In genomic region chr11:130070829-130071205, GRCh38 we compare ENCODE assay signal across 8 cellular contexts. TPM values are rescaled to one million over a fixed set of nuclear protein-coding genes. Genes with fewer than 3 reads are reported as not detected.
DNase-seq lines count a peak whose midpoint lies in the region; ATAC-seq and TF ChIP-seq lines count a peak whose summit lies in the region.

No MANE protein-coding gene starts in this region.

- no peak overlapping the region for H2BK120ac ChIP-seq in mesenchymal stem cell (ENCODE audit: low read depth, low read length)

- peaks cover 3% of the 10 kb centered on the region for H3K79me1 ChIP-seq in mesenchymal stem cell (replicated peaks; ENCODE audit: low read length, poor library complexity, severe bottlenecking)

- H3K23ac ChIP-seq in mesenchymal stem cell (ENCODE audit: low read length in 2 of 2), result no peak overlapping the region

- H2BK15ac ChIP-seq in mesenchymal stem cell (ENCODE audit: low read depth, poor library complexity, severe bottlenecking), result no peak overlapping the region

- H3K4ac ChIP-seq in mesenchymal stem cell (ENCODE audit: low read depth in 1 of 2, low read length in 2 of 2), result no peak overlapping the region

- H3K14ac ChIP-seq in mesenchymal stem cell (ENCODE audit: low read length in 2 of 2), result no peak overlapping the region

- no peak overlapping the region for H2BK12ac ChIP-seq in mesenchymal stem cell (ENCODE audit: low read length in 2 of 2)

- H3K36me3 ChIP-seq in OCI-LY1 (ENCODE audit: insufficient read depth, low read length) (no peaks in the 10 kb centered on the region; the same call in 1 of the 2 replicates), mesenchymal stem cell (ENCODE audit: control insufficient read depth in 1 of 2, insufficient read depth in 2 of 2, low read depth in 1 of 2, low read length in 2 of 2) (no peaks in the 10 kb centered on the region)

- ATAC-seq in HG02571 (IDR thresholded peaks at IDR 0.05; ENCODE audit: unreplicated experiment), result no peak

- no peak overlapping the region for H4K91ac ChIP-seq in mesenchymal stem cell (ENCODE audit: low read length)

- H3K36me3 Mint-ChIP-seq in dendritic cell treated with granulocyte-macrophage colony-stimulating factor and Interleukin-4, amounts not matched to agents 40 ng/mL and 50 ng/mL, for 4 days (ENCODE audit: low read depth), result peaks cover 25% of the 10 kb centered on the region

- H3K79me2 ChIP-seq in OCI-LY1 (ENCODE audit: insufficient read depth, low read length), result peaks cover 50% of the 10 kb centered on the region

- H3K4me1 ChIP-seq in OCI-LY1 (ENCODE audit: insufficient read depth, low read length, severe bottlenecking) (peaks cover 27% of the 10 kb centered on the region), mesenchymal stem cell (ENCODE audit: control insufficient read depth, insufficient read depth, low read depth, low read length) (peaks cover 11% of the 10 kb centered on the region)

- peak overlapping the region; percentile 63 for H3K9ac ChIP-seq in OCI-LY1 (ENCODE audit: low read length)
- H3K9ac ChIP-seq in mesenchymal stem cell (ENCODE audit: low read length), result peak overlapping the region; percentile 90

- H3K27me3 ChIP-seq in OCI-LY1 (ENCODE audit: insufficient read depth, low read length), result no peaks in the 10 kb centered on the region
- H3K27me3 ChIP-seq in mesenchymal stem cell (ENCODE audit: control insufficient read depth in 1 of 2, insufficient read depth in 1 of 2, low read length in 2 of 2), result no peaks in the 10 kb centered on the region

- peak overlapping the region; percentile 14 to 62 for H3K18ac ChIP-seq in mesenchymal stem cell (ENCODE audit: low read depth in 1 of 2, low read length in 2 of 2)

- peak; percentile 39 for DNase-seq in GM03348 (ENCODE audit: low spot score)
- peak; percentile 39 for DNase-seq in mesenchymal stem cell
- DNase-seq in 8988T, result no peak
- DNase-seq in NCI-H2196 (lab: John Stamatoyannopoulos, UW; ENCODE audit: unreplicated experiment), result no peak
- DNase-seq in NCI-H1930 (lab: John Stamatoyannopoulos, UW), result no peak

- no peak overlapping the region for H2BK5ac ChIP-seq in mesenchymal stem cell (ENCODE audit: low read depth, low read length, poor library complexity, severe bottlenecking)

- H3K27ac ChIP-seq in OCI-LY1 (ENCODE audit: low read depth, low read length, poor library complexity, severe bottlenecking) (peak overlapping the region; percentile 51), mesenchymal stem cell (ENCODE audit: low read length, poor library complexity, severe bottlenecking) (peak overlapping the region; percentile 45)

- no peaks in the 10 kb centered on the region for H3F3A ChIP-seq in OCI-LY1 (ENCODE audit: insufficient read depth, low read length)

- intact Hi-C loops in dendritic cell treated with granulocyte-macrophage colony-stimulating factor and Interleukin-4, amounts not matched to agents 40 ng/mL and 50 ng/mL, for 4 days (cut with micrococcal nuclease), result loop anchor here (5.0 kb wide), 1 partner anchor 51 kb away; no protein-coding TSS in a partner anchor

- peak overlapping the region; percentile 95 for H3K27ac Mint-ChIP-seq in dendritic cell treated with granulocyte-macrophage colony-stimulating factor and Interleukin-4, amounts not matched to agents 40 ng/mL and 50 ng/mL, for 4 days

- H3K4me1 Mint-ChIP-seq in dendritic cell treated with granulocyte-macrophage colony-stimulating factor and Interleukin-4, amounts not matched to agents 40 ng/mL and 50 ng/mL, for 4 days (ENCODE audit: low read depth), result peaks cover 43% of the 10 kb centered on the region

- H4K8ac ChIP-seq in mesenchymal stem cell (ENCODE audit: low read length), result no peak overlapping the region

- no peaks in the 10 kb centered on the region for H3K27me3 Mint-ChIP-seq in dendritic cell treated with granulocyte-macrophage colony-stimulating factor and Interleukin-4, amounts not matched to agents 40 ng/mL and 50 ng/mL, for 4 days

- no peaks in the 10 kb centered on the region for H3K9me2 ChIP-seq in OCI-LY1 (ENCODE audit: low read depth, low read length)

- H2AK5ac ChIP-seq in mesenchymal stem cell (ENCODE audit: low read length, severe bottlenecking), result no peak overlapping the region

- H3K4me3 ChIP-seq in OCI-LY1 (ENCODE audit: low read depth, low read length, poor library complexity, severe bottlenecking) (peak overlapping the region; percentile 71), mesenchymal stem cell (ENCODE audit: insufficient read depth in 1 of 2, low read depth in 1 of 2, low read length in 2 of 2) (peak overlapping the region; percentile 82 to 97)

- peak overlapping the region; percentile 92 for H3K4me2 ChIP-seq in OCI-LY1 (ENCODE audit: low read length)
- peak overlapping the region; percentile 88 for H3K4me2 ChIP-seq in mesenchymal stem cell (ENCODE audit: low read length, poor library complexity, severe bottlenecking)

- H2AFZ ChIP-seq in OCI-LY1 (ENCODE audit: low read length) (no peak overlapping the region), mesenchymal stem cell (ENCODE audit: low read depth, low read length) (peak overlapping the region; percentile 42)

- H3K4me3 Mint-ChIP-seq in dendritic cell treated with granulocyte-macrophage colony-stimulating factor and Interleukin-4, amounts not matched to agents 40 ng/mL and 50 ng/mL, for 4 days, result peak overlapping the region; percentile 79

- H3K9me3 ChIP-seq in OCI-LY1 (ENCODE audit: low read length) (no peaks in the 10 kb centered on the region), mesenchymal stem cell (ENCODE audit: control insufficient read depth, low read length) (no peaks in the 10 kb centered on the region)

- no peaks in the 10 kb centered on the region for H3K9me3 Mint-ChIP-seq in dendritic cell treated with granulocyte-macrophage colony-stimulating factor and Interleukin-4, amounts not matched to agents 40 ng/mL and 50 ng/mL, for 4 days

- WGBS in mesenchymal stem cell, result 0% methylated on average over 5 of the region's 24 CpGs

- no peak for TF ChIP-seq CTCF in OCI-LY1 (IDR thresholded peaks at IDR 0.05; ENCODE audit: low read length)

- no peaks in the 10 kb centered on the region for H4K20me1 ChIP-seq in OCI-LY1 (ENCODE audit: insufficient read depth, low read length)

RNA-seq across cellular contexts. Expression of gene APLP2, which starts 1.1 kb away (rescaled TPM):
- polyA plus RNA-seq in mesenchymal stem cell (2013, experiment 1 of 2), result 120 TPM
- polyA plus RNA-seq in mesenchymal stem cell (2013, experiment 2 of 2), result 123 TPM

Comparison
In these comparisons a context has a peak if more than half of its experiments do, and no peak if none do; other contexts are left out.
1. DNase-seq: peak in GM03348 (single experiment) and mesenchymal stem cell (single experiment); none in 8988T (single experiment), NCI-H2196 (single experiment) and NCI-H1930 (0 of 2).